Comparison of ENCODE assay signal across 20 cellular contexts in the genomic region with DNA sequence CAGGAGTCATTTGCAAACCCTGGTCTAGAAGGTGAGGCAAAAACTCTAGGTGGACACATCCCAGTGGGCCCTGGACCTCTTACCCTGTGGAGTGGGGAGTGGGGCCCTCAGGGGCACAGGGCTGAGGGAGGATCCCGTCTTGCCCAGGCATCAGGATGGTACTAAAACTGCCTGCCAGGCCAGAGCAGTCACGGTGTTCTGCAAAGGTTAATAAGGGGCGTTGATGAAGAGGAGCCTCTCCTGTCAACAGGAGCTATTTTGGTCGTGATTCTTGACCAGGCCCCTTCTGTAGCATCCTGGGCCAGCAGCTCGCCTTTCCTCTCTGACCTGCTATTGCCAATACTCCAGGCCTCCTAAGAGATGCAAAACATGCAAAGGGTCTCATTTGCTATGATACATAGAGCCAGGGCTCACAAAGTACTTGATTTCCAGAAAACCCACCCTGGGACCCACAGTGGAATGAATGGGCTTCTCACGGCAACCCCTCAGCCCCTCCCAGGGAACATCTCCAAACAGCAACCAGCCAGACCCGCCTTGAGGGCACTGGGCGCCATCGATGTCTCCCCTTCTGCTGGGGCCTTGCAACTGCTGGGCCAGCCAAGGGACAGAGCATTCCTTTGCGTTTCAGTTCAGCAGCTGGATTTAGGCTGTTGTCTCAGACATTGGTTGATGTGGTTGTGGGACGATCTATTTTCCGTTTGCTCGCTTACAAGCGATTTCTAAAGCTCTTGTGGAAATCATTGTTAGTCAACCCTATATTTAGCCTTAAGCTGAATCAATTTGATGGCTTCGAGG.
"Had no signal": no experiment of that assay in that cellular context is flagged by ENCODE, and none has a peak within 500 bp of the region (broad histone marks: within the 10 kb centered on the region; RNA-seq: fewer than 3 reads in every experiment).

No MANE protein-coding gene starts in this region.

- ATAC-seq: activated T-cell treated with anti-CD3 and anti-CD28 coated beads, Interleukin-2, amount 50 U/mL, for 4 hours; left lobe of liver; natural killer cell; stimulated activated naive CD8-positive, alpha-beta T cell treated with anti-CD3 and anti-CD28 coated beads, Interleukin-15, amount 100 ng/mL, for 72 hours had no signal

- H3K9me3 ChIP-seq: ovary, prostate gland, tibial nerve, uterus had no signal

- H3K4me3 ChIP-seq: ovary, prostate gland, tibial nerve, uterus had no signal

- H3K4me1 ChIP-seq: prostate gland, tibial nerve, uterus had no signal

- DNase-seq: activated CD4-positive, alpha-beta T cell treated with anti-CD3 and anti-CD28 coated beads, Interleukin-2, amount 50 U/mL, for 4 hours; activated CD8-positive, alpha-beta memory T cell treated with anti-CD3 and anti-CD28 coated beads, Interleukin-2, amount 50 U/mL, for 48 hours; activated naive CD4-positive, alpha-beta T cell treated with anti-CD3 and anti-CD28 coated beads for 36 hours; activated naive CD8-positive, alpha-beta T cell treated with anti-CD3 and anti-CD28 coated beads, Interleukin-2, amount 10 ng/mL, durations not matched to agents 7 days and 5 days; activated T-cell treated with anti-CD3 and anti-CD28 coated beads, Interleukin-2, amount 50 U/mL, for 4 hours; amniotic stem cell; cerebellar nuclear complex; effector CD8-positive, alpha-beta T cell; erythroblast; glutamatergic neuron; mammary epithelial cell; natural killer cell; ovary; stimulated activated CD4-positive, alpha-beta T cell treated with anti-CD3 and anti-CD28 coated beads, Interleukin-1b, Interleukin-23, amount 100 ng/mL, for 48 hours; stimulated activated naive CD8-positive, alpha-beta T cell treated with anti-CD3 and anti-CD28 coated beads, Interleukin-15, amount 100 ng/mL, for 72 hours; T-helper 1 cell; uterus had no signal

- H3K36me3 ChIP-seq: ovary, prostate gland, tibial nerve, uterus had no signal

- H3K27me3 ChIP-seq: ovary, tibial nerve, uterus had no signal

- H3K27ac ChIP-seq: ovary, prostate gland, tibial nerve, uterus had no signal
